Comparison of ENCODE assay signal across 8 cellular contexts in genomic region chr17:57892146-57892819, GRCh38. TPM values are rescaled to one million over a fixed set of nuclear protein-coding genes. Genes with fewer than 3 reads are reported as not detected.
DNase-seq lines count a peak whose midpoint lies in the region; ATAC-seq and TF ChIP-seq lines count a peak whose summit lies in the region.

No MANE protein-coding gene starts in this region.

- TF ChIP-seq CTCF in AG09309 (IDR thresholded peaks at IDR 0.05; ENCODE audit: control insufficient read depth, insufficient read depth, low read depth, low read length, missing control alignments) (peak; percentile 99), kidney epithelial cell (IDR thresholded peaks at IDR 0.05; ENCODE audit: insufficient read depth, low read length, poor library complexity, severe bottlenecking) (peak; percentile 100)

- H3K36me3 ChIP-seq in kidney epithelial cell (ENCODE audit: control insufficient read depth, insufficient read depth, low read length), result no peaks in the 10 kb centered on the region

- DNase-seq in AG09309 (ENCODE audit: low read depth) (peak; percentile 71), NCI-H2196 (lab: John Stamatoyannopoulos, UW; ENCODE audit: unreplicated experiment) (peak; percentile 82), caudate nucleus (lab: John Stamatoyannopoulos, UW) (peak in 54 of 61 donors; percentile 40 to 87 (median 68)), kidney epithelial cell (ENCODE audit: low read depth) (no peak)
- DNase-seq in activated CD4-positive, CD25-positive, alpha-beta regulatory T cell treated with anti-CD3 and anti-CD28 coated beads, Interleukin-2, amount 50 U/mL, for 72 hours, result peak; percentile 86
- DNase-seq in stimulated activated CD4-positive, alpha-beta T cell treated with anti-CD3 and anti-CD28 coated beads, Interleukin-12 subunit alpha, Interleukin-12 subunit beta, amount 100 ng/mL, for 4 hours, result peak; percentile 79

- peak overlapping the region; percentile 98 for H3K27ac ChIP-seq in caudate nucleus (ENCODE audit: low read depth, low read length)

- H3K4me3 ChIP-seq in AG09309 (ENCODE audit: control insufficient read depth, low read depth, low read length) (no peak overlapping the region), kidney epithelial cell (ENCODE audit: low read depth, low read length) (no peak overlapping the region)

- ATAC-seq in GM19452 (IDR thresholded peaks at IDR 0.05; ENCODE audit: unreplicated experiment) (peak; percentile 56), GM21360 (IDR thresholded peaks at IDR 0.05; ENCODE audit: unreplicated experiment) (no peak)

- H3K27me3 ChIP-seq in kidney epithelial cell (ENCODE audit: control insufficient read depth, insufficient read depth, low read length), result no peaks in the 10 kb centered on the region

RNA-seq across cellular contexts. Expression of gene MRPS23, which starts 42.4 kb away (rescaled TPM):
- 26.1 and 43.2 TPM in 2 replicates for total RNA-seq in kidney epithelial cell
